24 cellular contexts compared by ENCODE assay signal in genomic region chr1:12588695-12589094, GRCh38. TPM values are rescaled to one million over a fixed set of nuclear protein-coding genes. Genes with fewer than 3 reads are reported as not detected.
DNase-seq lines count a peak whose midpoint lies in the region; ATAC-seq and TF ChIP-seq lines count a peak whose summit lies in the region.
"Had no signal": no experiment of that assay in that cellular context is flagged by ENCODE, and none has a peak within 500 bp of the region (broad histone marks: within the 10 kb centered on the region; RNA-seq: fewer than 3 reads in every experiment).

No MANE protein-coding gene starts in this region.

- H3K9me3 Mint-ChIP-seq in activated naive CD8-positive, alpha-beta T cell treated with anti-CD3 and anti-CD28 coated beads, Interleukin-2, amount 10 ng/mL, durations not matched to agents 7 days and 5 days: peaks cover under 1% of the 10 kb centered on the region
- H3K9me3 Mint-ChIP-seq in activated naive CD8-positive, alpha-beta T cell treated with anti-CD3 and anti-CD28 coated beads for 36 hours: peaks cover under 1% of the 10 kb centered on the region
- no peaks in the 10 kb centered on the region for H3K9me3 Mint-ChIP-seq in immature natural killer cell
- H3K9me3 Mint-ChIP-seq: CD8-positive, alpha-beta memory T cell had no signal

- TF ChIP-seq CTCF in tibial artery (IDR thresholded peaks at IDR 0.05): no peak

- H3K4me3 Mint-ChIP-seq in activated naive CD8-positive, alpha-beta T cell treated with anti-CD3 and anti-CD28 coated beads, Interleukin-2, amount 10 ng/mL, durations not matched to agents 7 days and 5 days: no peak overlapping the region
- H3K4me3 Mint-ChIP-seq in activated naive CD8-positive, alpha-beta T cell treated with anti-CD3 and anti-CD28 coated beads for 36 hours: no peak overlapping the region
- H3K4me3 Mint-ChIP-seq in T-helper 17 cell (no peak overlapping the region), immature natural killer cell (no peak overlapping the region)
- H3K4me3 Mint-ChIP-seq: CD8-positive, alpha-beta memory T cell; IgD-negative memory B cell had no signal

- H3K27me3 Mint-ChIP-seq in activated naive CD8-positive, alpha-beta T cell treated with anti-CD3 and anti-CD28 coated beads, Interleukin-2, amount 10 ng/mL, durations not matched to agents 7 days and 5 days: no peaks in the 10 kb centered on the region
- H3K27me3 Mint-ChIP-seq in activated naive CD8-positive, alpha-beta T cell treated with anti-CD3 and anti-CD28 coated beads for 36 hours: no peaks in the 10 kb centered on the region
- no peaks in the 10 kb centered on the region for H3K27me3 Mint-ChIP-seq in T-helper 17 cell
- peaks cover 0 to 2% (median 0%) of the 10 kb centered on the region in 3 donors for H3K27me3 Mint-ChIP-seq in immature natural killer cell (ENCODE audit: low read depth in 3 of 3)

- H3K9me3 ChIP-seq in T-helper 17 cell (ENCODE audit: control insufficient read depth, low read length, poor library complexity, severe bottlenecking) (no peaks in the 10 kb centered on the region), tibial artery (no peaks in the 10 kb centered on the region)
- H3K9me3 ChIP-seq: Peyer's patch, SJCRH30 had no signal

- H3K4me3 ChIP-seq in tibial artery: no peak overlapping the region
- H3K4me3 ChIP-seq: Peyer's patch, SJCRH30 had no signal

- peak overlapping the region; percentile 24 for H3K27ac Mint-ChIP-seq in activated naive CD8-positive, alpha-beta T cell treated with anti-CD3 and anti-CD28 coated beads, Interleukin-2, amount 10 ng/mL, durations not matched to agents 7 days and 5 days
- no peak overlapping the region for H3K27ac Mint-ChIP-seq in activated naive CD8-positive, alpha-beta T cell treated with anti-CD3 and anti-CD28 coated beads for 36 hours
- H3K27ac Mint-ChIP-seq in T-helper 17 cell (peak overlapping the region; percentile 72), immature natural killer cell (peak overlapping the region in 4 of 6 donors; percentile 35 to 78 (median 58))
- H3K27ac Mint-ChIP-seq: IgD-negative memory B cell had no signal

- H3K36me3 Mint-ChIP-seq in activated naive CD8-positive, alpha-beta T cell treated with anti-CD3 and anti-CD28 coated beads, Interleukin-2, amount 10 ng/mL, durations not matched to agents 7 days and 5 days: peaks cover 40% of the 10 kb centered on the region
- peaks cover 43% of the 10 kb centered on the region for H3K36me3 Mint-ChIP-seq in activated naive CD8-positive, alpha-beta T cell treated with anti-CD3 and anti-CD28 coated beads for 36 hours
- H3K36me3 Mint-ChIP-seq in T-helper 17 cell (ENCODE audit: low read depth) (peaks cover 2% of the 10 kb centered on the region), immature natural killer cell (peaks cover 0 to 4% (median 0%) of the 10 kb centered on the region in 3 donors)
- H3K36me3 Mint-ChIP-seq: IgD-negative memory B cell had no signal

- H3K36me3 ChIP-seq in tibial artery: peaks cover 0 to 11% (median 0%) of the 10 kb centered on the region in 3 donors
- H3K36me3 ChIP-seq: SJCRH30 had no signal

- H3K4me1 ChIP-seq in tibial artery: peaks cover 0 to 65% (median 38%) of the 10 kb centered on the region in 4 donors

- peak overlapping the region; percentile 35 to 91 for H3K27ac ChIP-seq in tibial artery
- H3K27ac ChIP-seq: 22Rv1, C4-2B, Peyer's patch, SJCRH30 had no signal

- H3K27me3 ChIP-seq in tibial artery: no peaks in the 10 kb centered on the region
- H3K27me3 ChIP-seq: Peyer's patch, SJCRH30 had no signal

- POLR2A ChIA-PET in activated naive CD8-positive, alpha-beta T cell treated with anti-CD3 and anti-CD28 coated beads, Interleukin-2, amount 10 ng/mL, durations not matched to agents 7 days and 5 days (lab: Charles Lee): interaction anchor here (0.6 kb wide), 1 partner anchor 370 kb away, joined by 3 read pairs; no protein-coding TSS in a partner anchor

- no peak for DNase-seq in activated naive CD8-positive, alpha-beta T cell treated with anti-CD3 and anti-CD28 coated beads, Interleukin-2, amount 10 ng/mL, durations not matched to agents 7 days and 5 days
- DNase-seq in activated naive CD8-positive, alpha-beta T cell treated with anti-CD3 and anti-CD28 coated beads for 36 hours: no peak
- DNase-seq in T-helper 17 cell (no peak), immature natural killer cell (no peak), tibial artery (no peak), SW480 (ENCODE audit: low spot score) (no peak)
- no peak for DNase-seq in stimulated activated CD8-positive, alpha-beta memory T cell treated with anti-CD3 and anti-CD28 coated beads, Interleukin-4, amount 100 ng/mL, for 48 hours
- DNase-seq: CD8-positive, alpha-beta memory T cell; Karpas-422; MV-4-11; NCI-H1105 treated with DMSO at 0.1 percent for 48 hours; NCI-H2029 treated with DMSO at 0.1 percent for 48 hours; NCI-H510A treated with DMSO at 0.1 percent for 48 hours; NCI-H748 treated with DMSO at 0.1 percent for 48 hours; NK-92 treated with Interleukin-12 subunit alpha and Interleukin-12 subunit beta, amount 100 ng/mL, for 24 hours; Peyer's patch had no signal

- intact Hi-C loops in tibial artery (cut with DNase I; ENCODE audit: low total_unique reads): no loop called here

- H3K4me1 Mint-ChIP-seq in activated naive CD8-positive, alpha-beta T cell treated with anti-CD3 and anti-CD28 coated beads, Interleukin-2, amount 10 ng/mL, durations not matched to agents 7 days and 5 days: peaks cover 20% of the 10 kb centered on the region
- peaks cover 14% of the 10 kb centered on the region for H3K4me1 Mint-ChIP-seq in activated naive CD8-positive, alpha-beta T cell treated with anti-CD3 and anti-CD28 coated beads for 36 hours
- H3K4me1 Mint-ChIP-seq in T-helper 17 cell (peaks cover 16% of the 10 kb centered on the region), immature natural killer cell (peaks cover 49 to 54% of the 10 kb centered on the region in 2 donors)

- no peak for ATAC-seq in activated naive CD8-positive, alpha-beta T cell treated with anti-CD3 and anti-CD28 coated beads, Interleukin-2, amount 10 ng/mL, durations not matched to agents 7 days and 5 days (ENCODE audit: low read depth)
- ATAC-seq in T-helper 17 cell (no peak), GM21723 (IDR thresholded peaks at IDR 0.05; ENCODE audit: unreplicated experiment) (no peak)

RNA-seq across cellular contexts. Expression of gene DHRS3, which starts 29.3 kb away (rescaled TPM):
- 100 to 1,000 TPM; 105 to 109 TPM for total RNA-seq in activated naive CD8-positive, alpha-beta T cell treated with anti-CD3 and anti-CD28 coated beads, Interleukin-2, amount 10 ng/mL, durations not matched to agents 7 days and 5 days
- 100 to 1,000 TPM; 163 to 167 TPM for total RNA-seq in activated naive CD8-positive, alpha-beta T cell treated with anti-CD3 and anti-CD28 coated beads for 36 hours
- 10 to 100 TPM; 31.0 to 38.3 TPM for total RNA-seq in T-helper 17 cell
- 100 to 1,000 TPM in 1 of 3 donors, 10 to 100 TPM in 2; 70.3 to 116 (median 74.3) TPM for polyA plus RNA-seq in immature natural killer cell

RNA-seq across cellular contexts. Expression of gene AADACL4, which starts 55.2 kb away (rescaled TPM):
- total RNA-seq in activated naive CD8-positive, alpha-beta T cell treated with anti-CD3 and anti-CD28 coated beads, Interleukin-2, amount 10 ng/mL, durations not matched to agents 7 days and 5 days: not detected
- total RNA-seq in activated naive CD8-positive, alpha-beta T cell treated with anti-CD3 and anti-CD28 coated beads for 36 hours: not detected
- total RNA-seq in T-helper 17 cell: not detected
- not detected for polyA plus RNA-seq in immature natural killer cell
- total RNA-seq: CD8-positive, alpha-beta memory T cell; Daoy; H1; M059J; Peyer's patch; SJCRH30 had no signal
- polyA plus RNA-seq: CD8-positive, alpha-beta memory T cell; IgD-negative memory B cell had no signal
